Comparison of ENCODE assay signal across 10 cellular contexts in genomic region chr19:47599671-47600245, GRCh38. TPM values are rescaled to one million over a fixed set of nuclear protein-coding genes. Genes with fewer than 3 reads are reported as not detected.
DNase-seq lines count a peak whose midpoint lies in the region; ATAC-seq and TF ChIP-seq lines count a peak whose summit lies in the region.
"Not testable (repeated sequence)": the region's sequence is repeated elsewhere in the genome, so short reads cannot be mapped to it uniquely, and the experiment has no call there.
"Had no signal": no experiment of that assay in that cellular context is flagged by ENCODE, and none has a peak within 500 bp of the region (broad histone marks: within the 10 kb centered on the region; RNA-seq: fewer than 3 reads in every experiment).

No MANE protein-coding gene starts in this region.

- H3K14ac ChIP-seq in H9 (ENCODE audit: insufficient read depth, low read length): not testable (repeated sequence)

- H4K5ac ChIP-seq in H9 (ENCODE audit: insufficient read length, low read depth, low read length): not testable (repeated sequence)

- not testable (repeated sequence) for H3K79me2 ChIP-seq in H9 (ENCODE audit: insufficient read depth, low read length); OCI-LY3 (ENCODE audit: low read length)

- not testable (repeated sequence) for H2BK12ac ChIP-seq in H9 (ENCODE audit: insufficient read length, low read depth, low read length)

- not testable (repeated sequence) for H3K18ac ChIP-seq in H9 (ENCODE audit: insufficient read length, low read depth, low read length)

- H3T11ph ChIP-seq in H9 (ENCODE audit: low read length): not testable (repeated sequence)

- H2AFZ ChIP-seq in H9 (ENCODE audit: low read length): not testable (repeated sequence)
- H2AFZ ChIP-seq in OCI-LY3 (ENCODE audit: low read depth, low read length): peak overlapping the region; percentile 81; the same call in 1 of the 2 replicates

- not testable (repeated sequence) for H4K20me1 ChIP-seq in H9 (ENCODE audit: control insufficient read depth, insufficient read depth, insufficient read length); OCI-LY3 (ENCODE audit: insufficient read depth, low read length)

- H3K27me3 ChIP-seq in H9 (ENCODE audit: insufficient read depth, low read length); OCI-LY3 (ENCODE audit: low read depth, low read length); right atrium auricular region: not testable (repeated sequence)

- H3K36me3 ChIP-seq in OCI-LY3 (replicated peaks; ENCODE audit: low read depth, low read length); right atrium auricular region: not testable (repeated sequence)

- not testable (repeated sequence) for H3K56ac ChIP-seq in H9 (ENCODE audit: insufficient read length, low read depth, low read length)

- not testable (repeated sequence) for H4K91ac ChIP-seq in H9 (ENCODE audit: insufficient read length, low read depth, low read length)

- H2BK15ac ChIP-seq in H9 (ENCODE audit: low read depth, low read length): not testable (repeated sequence)

- H3K27ac Mint-ChIP-seq in H9 (peak overlapping the region; percentile 11 to 92 (median 67); a peak in 6 of 7 replicates), naive B cell (peak overlapping the region in 5 of 6 donors; percentile 30 to 83 (median 75))
- peak overlapping the region; percentile 96 for H3K27ac Mint-ChIP-seq in activated T-cell treated with anti-CD3 and anti-CD28 coated beads, Interleukin-2, amount 50 U/mL, for 72 hours
- peak overlapping the region; percentile 87 for H3K27ac Mint-ChIP-seq in stimulated activated effector memory CD8-positive, alpha-beta T cell treated with anti-CD3 and anti-CD28 coated beads, Interleukin-12 subunit alpha, Interleukin-12 subunit beta, amount 100 ng/mL, for 72 hours

- not testable (repeated sequence) for H3K36me3 Mint-ChIP-seq in H9 (ENCODE audit: insufficient read depth in 1 of 3, low read depth in 3 of 3); activated T-cell treated with anti-CD3 and anti-CD28 coated beads, Interleukin-2, amount 50 U/mL, for 72 hours (ENCODE audit: insufficient read depth in 2 of 2); naive B cell; stimulated activated effector memory CD8-positive, alpha-beta T cell treated with anti-CD3 and anti-CD28 coated beads, Interleukin-12 subunit alpha, Interleukin-12 subunit beta, amount 100 ng/mL, for 72 hours

- not testable (repeated sequence) for H3K27ac ChIP-seq in H9 (ENCODE audit: insufficient read length, low read depth, low read length)
- H3K27ac ChIP-seq in OCI-LY3 (ENCODE audit: low read length): 0 out of 2 replicates have a peak overlapping the region, but pooled peaks have one; percentile 11
- H3K27ac ChIP-seq in coronary artery: peak overlapping the region; percentile 60 to 92
- H3K27ac ChIP-seq in right atrium auricular region: peak overlapping the region; percentile 69 to 89

- H3K27me3 Mint-ChIP-seq in H9 (ENCODE audit: low read depth); activated T-cell treated with anti-CD3 and anti-CD28 coated beads, Interleukin-2, amount 50 U/mL, for 72 hours (ENCODE audit: low read depth): not testable (repeated sequence)
- H3K27me3 Mint-ChIP-seq in naive B cell: peaks cover 20 to 45% (median 30%) of the 10 kb centered on the region in 3 donors

- not testable (repeated sequence) for H2BK120ac ChIP-seq in H9 (ENCODE audit: low read depth, low read length, poor library complexity, severe bottlenecking)

- peaks cover 11% of the 10 kb centered on the region for H3K23me2 ChIP-seq in H9 (ENCODE audit: insufficient read length, low read depth, low read length, poor library complexity, severe bottlenecking)

- H3K4me2 ChIP-seq in H9 (ENCODE audit: insufficient read depth, insufficient read length, low read length) (peak overlapping the region; percentile 15), OCI-LY3 (ENCODE audit: low read length) (peak overlapping the region; percentile 96)

- not testable (repeated sequence) for H2AK5ac ChIP-seq in H9 (ENCODE audit: insufficient read length, low read length)

- not testable (repeated sequence) for H3K9me3 ChIP-seq in H9 (ENCODE audit: control insufficient read depth, low read depth, low read length); OCI-LY3 (ENCODE audit: insufficient read depth, low read length); right atrium auricular region

- not testable (repeated sequence) for H2BK20ac ChIP-seq in H9 (ENCODE audit: low read depth, low read length, poor library complexity, severe bottlenecking)

- not testable (repeated sequence) for H3K23ac ChIP-seq in H9 (ENCODE audit: insufficient read length, low read depth, low read length)

- not testable (repeated sequence) for H3K9ac ChIP-seq in H9 (ENCODE audit: extremely low read depth, insufficient read length, low read length)
- peak overlapping the region; percentile 76 for H3K9ac ChIP-seq in OCI-LY3 (ENCODE audit: low read length)

- H3K4me3 Mint-ChIP-seq in H9 (peak overlapping the region; percentile 67 to 89), naive B cell (peak overlapping the region; percentile 43 to 90 (median 84))
- H3K4me3 Mint-ChIP-seq in activated T-cell treated with anti-CD3 and anti-CD28 coated beads, Interleukin-2, amount 50 U/mL, for 72 hours: peak overlapping the region; percentile 96 to 99
- H3K4me3 Mint-ChIP-seq in stimulated activated effector memory CD8-positive, alpha-beta T cell treated with anti-CD3 and anti-CD28 coated beads, Interleukin-12 subunit alpha, Interleukin-12 subunit beta, amount 100 ng/mL, for 72 hours: peak overlapping the region; percentile 81

- peaks cover 15 to 25% of the 10 kb centered on the region in 2 experiments for H3K4me1 Mint-ChIP-seq in H9
- peaks cover 35% of the 10 kb centered on the region for H3K4me1 Mint-ChIP-seq in activated T-cell treated with anti-CD3 and anti-CD28 coated beads, Interleukin-2, amount 50 U/mL, for 72 hours (ENCODE audit: low read depth)
- peaks cover 9 to 21% (median 17%) of the 10 kb centered on the region in 3 donors for H3K4me1 Mint-ChIP-seq in naive B cell
- peaks cover 24% of the 10 kb centered on the region for H3K4me1 Mint-ChIP-seq in stimulated activated effector memory CD8-positive, alpha-beta T cell treated with anti-CD3 and anti-CD28 coated beads, Interleukin-12 subunit alpha, Interleukin-12 subunit beta, amount 100 ng/mL, for 72 hours

- ATAC-seq in activated T-cell treated with anti-CD3 and anti-CD28 coated beads, Interleukin-2, amount 50 U/mL, for 72 hours (replicated peaks in 1 of 2); naive B cell (ENCODE audit: low read depth in 2 of 2); stimulated activated effector memory CD8-positive, alpha-beta T cell treated with anti-CD3 and anti-CD28 coated beads, Interleukin-12 subunit alpha, Interleukin-12 subunit beta, amount 100 ng/mL, for 72 hours: not testable (repeated sequence)

- H3K9me3 Mint-ChIP-seq in H9; activated T-cell treated with anti-CD3 and anti-CD28 coated beads, Interleukin-2, amount 50 U/mL, for 72 hours; naive B cell; stimulated activated effector memory CD8-positive, alpha-beta T cell treated with anti-CD3 and anti-CD28 coated beads, Interleukin-12 subunit alpha, Interleukin-12 subunit beta, amount 100 ng/mL, for 72 hours: not testable (repeated sequence)

- H2BK5ac ChIP-seq in H9 (ENCODE audit: insufficient read length, low read length): not testable (repeated sequence)

- H3K79me1 ChIP-seq in H9 (ENCODE audit: insufficient read depth, low read depth, low read length, poor library complexity, severe bottlenecking): not testable (repeated sequence)

- no CpG with 5 or more reads among the region's 25 CpGs for WGBS in H9 (ENCODE audit: extremely low coverage, insufficient read length, low lambda C conversion rate)

- not testable (repeated sequence) for H3K4ac ChIP-seq in H9 (ENCODE audit: low read depth, low read length)

- H4K8ac ChIP-seq in H9 (replicated peaks; ENCODE audit: insufficient read length, low read depth, low read length): not testable (repeated sequence)

- not testable (repeated sequence) for TF ChIP-seq CTCF in AG09309 (IDR thresholded peaks at IDR 0.05; ENCODE audit: control insufficient read depth, insufficient read depth, low read depth, low read length, missing control alignments); H9 (conservative IDR thresholded peaks at IDR 0.05); OCI-LY3 (IDR thresholded peaks at IDR 0.05; ENCODE audit: low read depth, low read length); coronary artery (IDR thresholded peaks at IDR 0.05); right atrium auricular region (IDR thresholded peaks at IDR 0.05)

- DNase-seq in AG09309 (ENCODE audit: low read depth); H9; coronary artery (ENCODE audit: low spot score); right atrium auricular region (ENCODE audit: low spot score); naive B cell; stimulated activated effector memory CD8-positive, alpha-beta T cell treated with anti-CD3 and anti-CD28 coated beads, Interleukin-12 subunit alpha, Interleukin-12 subunit beta, amount 100 ng/mL, for 72 hours (ENCODE audit: low spot score in 2 of 2): not testable (repeated sequence)
- DNase-seq in activated T-cell treated with anti-CD3 and anti-CD28 coated beads, Interleukin-2, amount 50 U/mL, for 72 hours: peak in 1 of 2 donors; percentile 8

- H3K4me1 ChIP-seq in H9 (ENCODE audit: insufficient read depth, low read length): not testable (repeated sequence)
- H3K4me1 ChIP-seq in OCI-LY3 (ENCODE audit: low read length) (peaks cover 23% of the 10 kb centered on the region), right atrium auricular region (peaks cover 0 to 24% of the 10 kb centered on the region in 2 donors)

- H3K4me3 ChIP-seq in AG09309 (ENCODE audit: control insufficient read depth, low read depth, low read length) (peak overlapping the region; percentile 60), OCI-LY3 (ENCODE audit: low read length) (peak overlapping the region; percentile 85), coronary artery (peak overlapping the region; percentile 74), right atrium auricular region (peak overlapping the region; percentile 32 to 65)

RNA-seq across cellular contexts. Expression of gene BICRA, which starts 9.2 kb away (rescaled TPM):
- 26.8 and 29.3 TPM in 2 replicates for total RNA-seq in H9 (2021)
- 10 to 100 TPM; 17.0 to 17.9 TPM for total RNA-seq in activated T-cell treated with anti-CD3 and anti-CD28 coated beads, Interleukin-2, amount 50 U/mL, for 72 hours
- 10 to 100 TPM in 1 of 2 donors, 1 to 10 TPM in 1; 7.0 to 12.6 TPM for total RNA-seq in right atrium auricular region
- 1 to 10 TPM in 1 of 6 donors, under 1 TPM in 4, not detected in 1; 0.37 to 1.5 (median 0.83) TPM for polyA plus RNA-seq in naive B cell (ENCODE audit: low read depth in 6 of 6)

RNA-seq across cellular contexts. Expression of gene ZNF541, which starts 26.8 kb away (rescaled TPM):
- not detected in 2 replicates for total RNA-seq in H9 (2021)
- total RNA-seq in activated T-cell treated with anti-CD3 and anti-CD28 coated beads, Interleukin-2, amount 50 U/mL, for 72 hours: under 1 TPM; 0.69 to 0.96 TPM
- under 1 TPM in 1 of 2 donors, not detected in 1; 0.20 TPM for total RNA-seq in right atrium auricular region
- polyA plus RNA-seq in naive B cell (ENCODE audit: low read depth in 6 of 6): not detected
- total RNA-seq: glomerular endothelial cell, LHCN-M2 had no signal
